ENCODE assay signal across 9 cellular contexts in genomic region chr1:201149400-201149799, GRCh38. TPM values are rescaled to one million over a fixed set of nuclear protein-coding genes. Genes with fewer than 3 reads are reported as not detected.
DNase-seq lines count a peak whose midpoint lies in the region; ATAC-seq and TF ChIP-seq lines count a peak whose summit lies in the region.
"Had no signal": no experiment of that assay in that cellular context is flagged by ENCODE, and none has a peak within 500 bp of the region (broad histone marks: within the 10 kb centered on the region; RNA-seq: fewer than 3 reads in every experiment).

No MANE protein-coding gene starts in this region.

- H3K4me2 ChIP-seq in neural cell (ENCODE audit: low read length), result no peak overlapping the region

- no peaks in the 10 kb centered on the region for H4K20me1 ChIP-seq in neural cell (ENCODE audit: insufficient read depth)

- no peak overlapping the region for H3K27ac ChIP-seq in neural cell (ENCODE audit: low read length)

- peak; percentile 55 to 66 for TF ChIP-seq CTCF in brain (conservative IDR thresholded peaks at IDR 0.05)
- TF ChIP-seq CTCF in neural cell (IDR thresholded peaks at IDR 0.05; ENCODE audit: poor library complexity, severe bottlenecking), result peak; percentile 66

- peak; percentile 39 for DNase-seq in activated effector memory CD4-positive, alpha-beta T cell treated with anti-CD3 and anti-CD28 coated beads, Interleukin-2, amount 50 U/mL, for 16 hours
- DNase-seq in activated effector memory CD4-positive, alpha-beta T cell treated with Interleukin-2 at 50 U/mL for 16 hours, result no peak
- DNase-seq in NCI-H146 (lab: John Stamatoyannopoulos, UW) (peak; percentile 55), NCI-H446 treated with DMSO at 0.1 percent for 48 hours (lab: John Stamatoyannopoulos, UW) (no peak)
- DNase-seq in activated T-cell treated with anti-CD3 and anti-CD28 coated beads, Interleukin-2, amount 50 U/mL, for 4 hours, result no peak

- ATAC-seq in HG03159 (IDR thresholded peaks at IDR 0.05; ENCODE audit: unreplicated experiment), result no peak
- no peak for ATAC-seq in activated T-cell treated with anti-CD3 and anti-CD28 coated beads, Interleukin-2, amount 50 U/mL, for 4 hours
- ATAC-seq: activated T-cell treated with anti-CD3 and anti-CD28 coated beads, Interleukin-2, amount 50 U/mL, for 72 hours had no signal

- peak overlapping the region in 2 of 5 experiments; percentile 43 to 76 for H3K4me3 Mint-ChIP-seq in brain
- no peak overlapping the region for H3K4me3 Mint-ChIP-seq in activated T-cell treated with anti-CD3 and anti-CD28 coated beads, Interleukin-2, amount 50 U/mL, for 4 hours
- H3K4me3 Mint-ChIP-seq: activated T-cell treated with anti-CD3 and anti-CD28 coated beads, Interleukin-2, amount 50 U/mL, for 72 hours had no signal

- H3K27me3 ChIP-seq in neural cell (ENCODE audit: insufficient read depth, low read depth, low read length), result no peaks in the 10 kb centered on the region

- H3K9me3 ChIP-seq in neural cell (ENCODE audit: low read length), result no peaks in the 10 kb centered on the region

- peaks cover 39% of the 10 kb centered on the region for H3K4me1 Mint-ChIP-seq in brain
- peaks cover 9% of the 10 kb centered on the region for H3K4me1 Mint-ChIP-seq in activated T-cell treated with anti-CD3 and anti-CD28 coated beads, Interleukin-2, amount 50 U/mL, for 4 hours (ENCODE audit: low read depth)

- TF ChIP-seq RAD21 in neural cell (conservative IDR thresholded peaks at IDR 0.05), result peak; percentile 59

- H3K9me3 Mint-ChIP-seq in brain, result no peaks in the 10 kb centered on the region
- H3K9me3 Mint-ChIP-seq in activated T-cell treated with anti-CD3 and anti-CD28 coated beads, Interleukin-2, amount 50 U/mL, for 4 hours, result no peaks in the 10 kb centered on the region
- H3K9me3 Mint-ChIP-seq: activated T-cell treated with anti-CD3 and anti-CD28 coated beads, Interleukin-2, amount 50 U/mL, for 72 hours had no signal

- H2AFZ ChIP-seq in neural cell (ENCODE audit: low read depth, low read length), result no peak overlapping the region

- peaks cover 73% of the 10 kb centered on the region for H3K36me3 Mint-ChIP-seq in brain
- peaks cover 26% of the 10 kb centered on the region for H3K36me3 Mint-ChIP-seq in activated T-cell treated with anti-CD3 and anti-CD28 coated beads, Interleukin-2, amount 50 U/mL, for 4 hours (ENCODE audit: insufficient read depth)

- peaks cover 7% of the 10 kb centered on the region for H3K27me3 Mint-ChIP-seq in brain
- H3K27me3 Mint-ChIP-seq in activated T-cell treated with anti-CD3 and anti-CD28 coated beads, Interleukin-2, amount 50 U/mL, for 4 hours (ENCODE audit: low read depth), result no peaks in the 10 kb centered on the region

- no peak for TF ChIP-seq EP300 in neural cell (conservative IDR thresholded peaks at IDR 0.05; ENCODE audit: poor library complexity, severe bottlenecking)

- peaks cover 6% of the 10 kb centered on the region for H3K36me3 ChIP-seq in neural cell (ENCODE audit: insufficient read depth, low read length)

- H3K9ac ChIP-seq in neural cell (ENCODE audit: low read length), result no peak overlapping the region

- H3F3A ChIP-seq in neural cell (ENCODE audit: insufficient read depth, low read length, poor library complexity, severe bottlenecking), result no peaks in the 10 kb centered on the region

- no peak overlapping the region for H3K4me3 ChIP-seq in neural cell (ENCODE audit: low read length)

- no peaks in the 10 kb centered on the region for H3K9me2 ChIP-seq in neural cell (ENCODE audit: insufficient read depth, low read length)

- peaks cover 11% of the 10 kb centered on the region for H3K79me2 ChIP-seq in neural cell (replicated peaks; ENCODE audit: insufficient read depth, low read length)

- peak overlapping the region in 2 of 5 experiments; percentile 23 to 34 for H3K27ac Mint-ChIP-seq in brain
- H3K27ac Mint-ChIP-seq: activated T-cell treated with anti-CD3 and anti-CD28 coated beads, Interleukin-2, amount 50 U/mL, for 72 hours had no signal

TF ChIP-seq in neural cell, 6 proteins besides CTCF, POLR2A, EP300 and RAD21:
- TF ChIP-seq SMC3 (conservative IDR thresholded peaks at IDR 0.05; ENCODE audit: poor library complexity) (peak; percentile 73), EZH2 (IDR thresholded peaks at IDR 0.05; ENCODE audit: borderline replicate concordance, insufficient read depth, low read length, poor library complexity, severe bottlenecking) (no peak)

RNA-seq across cellular contexts. Expression of gene TMEM9, which starts 4.9 kb away (rescaled TPM):
- polyA plus RNA-seq in brain (ENCODE audit: insufficient read depth, low read depth, low replicate concordance), result 165 TPM
- polyA plus RNA-seq in neural cell, result 182 and 193 TPM in 2 replicates
- 73.3 and 77.4 TPM in 2 replicates for polyA minus RNA-seq in neural cell
- 10 to 100 TPM in 1 of 3 donors, 1 to 10 TPM in 2; 9.7 to 14.0 (median 9.9) TPM for total RNA-seq in activated T-cell treated with anti-CD3 and anti-CD28 coated beads, Interleukin-2, amount 50 U/mL, for 4 hours

RNA-seq across cellular contexts. Expression of gene ASCL5, which starts 22.4 kb away (rescaled TPM):
- polyA plus RNA-seq in brain (ENCODE audit: insufficient read depth, low read depth, low replicate concordance), result not detected
- polyA plus RNA-seq in neural cell, result 0.20 TPM in 1 of 2 replicates, not detected in the other
- not detected in 2 replicates for polyA minus RNA-seq in neural cell
- total RNA-seq in activated T-cell treated with anti-CD3 and anti-CD28 coated beads, Interleukin-2, amount 50 U/mL, for 4 hours, result not detected

RNA-seq across cellular contexts. Expression of gene CACNA1S, which starts 37.2 kb away (rescaled TPM):
- polyA plus RNA-seq in brain (ENCODE audit: insufficient read depth, low read depth, low replicate concordance) (0.19 TPM), neural cell (0.05 and 0.14 TPM in 2 replicates)
- not detected in 2 replicates for polyA minus RNA-seq in neural cell
- not detected for total RNA-seq in activated T-cell treated with anti-CD3 and anti-CD28 coated beads, Interleukin-2, amount 50 U/mL, for 4 hours
- total RNA-seq: activated T-cell treated with anti-CD3 and anti-CD28 coated beads, Interleukin-2, amount 50 U/mL, for 72 hours had no signal

RNA-seq across cellular contexts. Expression of gene IGFN1, which starts 41.2 kb away (rescaled TPM):
- polyA plus RNA-seq in brain (ENCODE audit: insufficient read depth, low read depth, low replicate concordance) (0.03 TPM), neural cell (not detected in 2 replicates)
- not detected in 2 replicates for polyA minus RNA-seq in neural cell
- not detected for total RNA-seq in activated T-cell treated with anti-CD3 and anti-CD28 coated beads, Interleukin-2, amount 50 U/mL, for 4 hours

Comparison
In these comparisons a context has a peak if more than half of its experiments do, and no peak if none do; other contexts are left out.
1. DNase-seq: peak in activated effector memory CD4-positive, alpha-beta T cell treated with anti-CD3 and anti-CD28 coated beads, Interleukin-2, amount 50 U/mL, for 16 hours (single experiment) and NCI-H146 (single experiment); none in activated effector memory CD4-positive, alpha-beta T cell treated with Interleukin-2 at 50 U/mL for 16 hours (single experiment), NCI-H446 treated with DMSO at 0.1 percent for 48 hours (single experiment) and activated T-cell treated with anti-CD3 and anti-CD28 coated beads, Interleukin-2, amount 50 U/mL, for 4 hours (single experiment).